Comparison of ENCODE assay signal across 1 cellular context in the genomic region with DNA sequence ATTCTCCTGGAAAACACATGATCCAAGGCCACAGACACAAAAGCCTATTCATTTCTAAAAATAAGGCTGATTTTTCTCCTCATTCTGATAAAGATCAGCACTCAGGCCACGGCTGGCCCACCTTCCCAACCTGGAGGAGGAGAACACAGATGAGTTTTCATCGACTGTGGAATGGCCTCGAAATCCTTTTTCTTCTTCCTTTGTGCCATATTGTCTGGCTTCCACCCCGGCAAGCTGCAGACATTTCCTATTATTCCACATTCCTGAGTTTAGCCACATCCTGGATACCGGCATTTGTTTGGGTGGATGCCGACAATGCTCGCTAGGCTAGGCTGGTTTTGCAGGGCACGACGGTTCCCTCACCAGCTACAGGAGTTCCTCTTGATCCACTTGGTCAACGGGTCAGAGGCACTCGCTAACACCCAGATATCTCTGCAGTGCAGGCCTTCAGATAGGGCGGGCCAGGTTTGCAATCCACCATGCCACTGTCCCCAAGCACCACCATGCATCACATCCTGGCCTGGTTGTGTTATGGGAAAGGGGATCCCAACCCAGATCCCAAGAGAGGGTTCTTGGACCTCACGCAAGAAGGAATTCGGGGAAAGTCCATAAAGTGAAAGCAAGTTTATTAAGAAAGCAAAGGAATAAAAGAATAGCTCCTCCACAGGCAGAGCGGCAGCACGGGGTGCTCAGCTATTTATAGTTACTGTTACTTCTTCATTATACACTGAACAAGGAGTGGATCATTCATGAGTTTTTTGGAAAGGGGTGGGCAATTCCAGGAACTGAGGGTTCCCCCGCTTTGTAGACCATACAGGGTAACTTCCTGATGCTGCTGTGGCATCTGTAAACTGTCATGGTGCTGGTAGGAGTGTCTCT.
TF ChIP-seq lines count a peak whose summit lies in the region.

No MANE protein-coding gene starts in this region.

TF ChIP-seq in HCT116, 20 proteins besides CTCF, POLR2A, EP300 and RAD21 (continued from another document):
- TF ChIP-seq, protein P1, sequence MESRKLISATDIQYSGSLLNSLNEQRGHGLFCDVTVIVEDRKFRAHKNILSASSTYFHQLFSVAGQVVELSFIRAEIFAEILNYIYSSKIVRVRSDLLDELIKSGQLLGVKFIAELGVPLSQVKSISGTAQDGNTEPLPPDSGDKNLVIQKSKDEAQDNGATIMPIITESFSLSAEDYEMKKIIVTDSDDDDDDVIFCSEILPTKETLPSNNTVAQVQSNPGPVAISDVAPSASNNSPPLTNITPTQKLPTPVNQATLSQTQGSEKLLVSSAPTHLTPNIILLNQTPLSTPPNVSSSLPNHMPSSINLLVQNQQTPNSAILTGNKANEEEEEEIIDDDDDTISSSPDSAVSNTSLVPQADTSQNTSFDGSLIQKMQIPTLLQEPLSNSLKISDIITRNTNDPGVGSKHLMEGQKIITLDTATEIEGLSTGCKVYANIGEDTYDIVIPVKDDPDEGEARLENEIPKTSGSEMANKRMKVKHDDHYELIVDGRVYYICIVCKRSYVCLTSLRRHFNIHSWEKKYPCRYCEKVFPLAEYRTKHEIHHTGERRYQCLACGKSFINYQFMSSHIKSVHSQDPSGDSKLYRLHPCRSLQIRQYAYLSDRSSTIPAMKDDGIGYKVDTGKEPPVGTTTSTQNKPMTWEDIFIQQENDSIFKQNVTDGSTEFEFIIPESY (IDR thresholded peaks at IDR 0.05; ENCODE audit: extremely low read depth, insufficient replicate concordance, low read length): no peak
- TF ChIP-seq POLR2AphosphoS5 (IDR thresholded peaks at IDR 0.05; ENCODE audit: low read depth, low read length): no peak
- no peak for TF ChIP-seq EGR1 (IDR thresholded peaks at IDR 0.05; ENCODE audit: low read depth)
- TF ChIP-seq YY1 (IDR thresholded peaks at IDR 0.05; ENCODE audit: extremely low read depth, insufficient replicate concordance, low read depth, low read length): no peak
- no peak for TF ChIP-seq FOSL1 (IDR thresholded peaks at IDR 0.05; ENCODE audit: low read depth)
- no peak for TF ChIP-seq ZNF274 (IDR thresholded peaks at IDR 0.05; ENCODE audit: low read depth, low read length)
- TF ChIP-seq TCF7L2 (IDR thresholded peaks at IDR 0.05; ENCODE audit: borderline replicate concordance, extremely low read depth, insufficient read depth, insufficient read length): no peak
- TF ChIP-seq ELF1 (IDR thresholded peaks at IDR 0.05; ENCODE audit: borderline replicate concordance, low read depth): no peak
- no peak for TF ChIP-seq JUND (IDR thresholded peaks at IDR 0.05)
- no peak for TF ChIP-seq SIN3A (IDR thresholded peaks at IDR 0.05; ENCODE audit: low read depth)
- TF ChIP-seq SRF (IDR thresholded peaks at IDR 0.05; ENCODE audit: low read depth): no peak
- no peak for TF ChIP-seq CEBPB (IDR thresholded peaks at IDR 0.05; ENCODE audit: low read depth)
